20 cellular contexts compared by ENCODE assay signal in genomic region chr13:110024646-110024980, GRCh38.
DNase-seq lines count a peak whose midpoint lies in the region; ATAC-seq and TF ChIP-seq lines count a peak whose summit lies in the region.
"Had no signal": no experiment of that assay in that cellular context is flagged by ENCODE, and none has a peak within 500 bp of the region (broad histone marks: within the 10 kb centered on the region; RNA-seq: fewer than 3 reads in every experiment).

No MANE protein-coding gene starts in this region.

- H3K27me3 ChIP-seq in heart right ventricle (no peaks in the 10 kb centered on the region), esophagus muscularis mucosa (no peaks in the 10 kb centered on the region), vagina (no peaks in the 10 kb centered on the region), neuronal stem cell (ENCODE audit: control insufficient read depth in 3 of 3, insufficient read depth in 3 of 3, low read depth in 1 of 3, low read length in 3 of 3) (peaks cover 0 to 3% (median 0%) of the 10 kb centered on the region in 3 experiments)
- H3K27me3 ChIP-seq: brain microvascular endothelial cell had no signal

- no peak overlapping the region for H3K9ac ChIP-seq in neuronal stem cell (ENCODE audit: low read depth, low read length, poor library complexity)
- H3K9ac ChIP-seq: KMS-11 had no signal

- 0% methylated on average over 1 of the region's 1 CpG for WGBS in heart right ventricle, 2 donors
- 0% methylated on average over 1 of the region's 1 CpG for WGBS in esophagus muscularis mucosa
- WGBS in neuronal stem cell (ENCODE audit: extremely low coverage in 2 of 2, insufficient read length in 2 of 2, insufficient replicate concordance in 1 of 2), 2 donors, result no CpG with 5 or more reads among the region's 1 CpG

- intact Hi-C loops in heart right ventricle (cut with DNase I) (loop anchor here in 1 of 10 donors (1.0 kb wide), 1 partner anchor 23 kb away; no protein-coding TSS in a partner anchor), cardiac septum (cut with DNase I) (loop anchor here (5.0 to 10.0 kb wide), 3 partner anchors 83 to 237 kb away; partner anchors contain the start of gene IRS2), esophagus muscularis mucosa (cut with DNase I) (loop anchor here (5.0 kb wide), 1 partner anchor 73 kb away; no protein-coding TSS in a partner anchor), vagina (cut with DNase I) (no loop called here)

- H2BK5ac ChIP-seq in neuronal stem cell (ENCODE audit: low read length), result no peak overlapping the region

- no peak overlapping the region for H3K4ac ChIP-seq in neuronal stem cell (ENCODE audit: low read length)

- H3K4me3 Mint-ChIP-seq in osteocyte (ENCODE audit: unreplicated experiment), result no peak overlapping the region
- H3K4me3 Mint-ChIP-seq: activated CD8-positive, alpha-beta T cell treated with anti-CD3 and anti-CD28 coated beads for 36 hours; activated naive CD4-positive, alpha-beta T cell treated with anti-CD3 and anti-CD28 coated beads, Interleukin-2, amount 50 U/mL, for 24 hours; activated T-cell treated with anti-CD3 and anti-CD28 coated beads, Interleukin-2, amount 50 U/mL, for 24 hours; T-cell had no signal

- no peak overlapping the region for H2BK15ac ChIP-seq in neuronal stem cell (ENCODE audit: low read length)

- peaks cover 2% of the 10 kb centered on the region for H3K36me3 Mint-ChIP-seq in osteocyte (ENCODE audit: unreplicated experiment)
- H3K36me3 Mint-ChIP-seq: activated naive CD4-positive, alpha-beta T cell treated with anti-CD3 and anti-CD28 coated beads, Interleukin-2, amount 50 U/mL, for 24 hours; T-cell had no signal

- no peak overlapping the region for H2AFZ ChIP-seq in neuronal stem cell (ENCODE audit: low read length)

- H3K4me1 Mint-ChIP-seq in osteocyte (ENCODE audit: unreplicated experiment), result peaks cover 30% of the 10 kb centered on the region
- H3K4me1 Mint-ChIP-seq: activated naive CD4-positive, alpha-beta T cell treated with anti-CD3 and anti-CD28 coated beads, Interleukin-2, amount 50 U/mL, for 24 hours; T-cell had no signal

- H2BK120ac ChIP-seq in neuronal stem cell (ENCODE audit: low read depth, low read length), result no peak overlapping the region

- no peak overlapping the region for H2BK12ac ChIP-seq in neuronal stem cell (ENCODE audit: low read length)

- no peak for TF ChIP-seq POLR2A in esophagus muscularis mucosa (IDR thresholded peaks at IDR 0.05; ENCODE audit: low read depth)
- no peak for TF ChIP-seq POLR2A in vagina (IDR thresholded peaks at IDR 0.05)

- H3K79me1 ChIP-seq in neuronal stem cell (ENCODE audit: low read depth, low read length), result no peaks in the 10 kb centered on the region

- H2AK5ac ChIP-seq in neuronal stem cell (ENCODE audit: low read depth, low read length), result no peak overlapping the region

- H3K14ac ChIP-seq in neuronal stem cell (ENCODE audit: low read length), result no peak overlapping the region

- peaks cover 10% of the 10 kb centered on the region for H3K9me3 Mint-ChIP-seq in osteocyte (ENCODE audit: unreplicated experiment)
- H3K9me3 Mint-ChIP-seq: activated CD8-positive, alpha-beta T cell treated with anti-CD3 and anti-CD28 coated beads for 36 hours; activated naive CD4-positive, alpha-beta T cell treated with anti-CD3 and anti-CD28 coated beads, Interleukin-2, amount 50 U/mL, for 24 hours; activated T-cell treated with anti-CD3 and anti-CD28 coated beads, Interleukin-2, amount 50 U/mL, for 24 hours; T-cell had no signal

- no peak overlapping the region for H4K8ac ChIP-seq in neuronal stem cell (ENCODE audit: low read depth, low read length)

- peaks cover 0 to 16% (median 7%) of the 10 kb centered on the region in 9 donors for H3K4me1 ChIP-seq in heart right ventricle
- H3K4me1 ChIP-seq in esophagus muscularis mucosa, result peaks cover 17 to 24% (median 20%) of the 10 kb centered on the region in 4 donors
- H3K4me1 ChIP-seq in vagina, result peaks cover 4% of the 10 kb centered on the region
- peaks cover 0 to 3% of the 10 kb centered on the region in 2 donors for H3K4me1 ChIP-seq in neuronal stem cell (ENCODE audit: control insufficient read depth in 2 of 2, insufficient read depth in 1 of 2, low read depth in 1 of 2, low read length in 2 of 2)

- peak overlapping the region in 9 of 10 donors; percentile 46 to 87 (median 70) for H3K27ac ChIP-seq in heart right ventricle
- peak overlapping the region; percentile 81 to 87 (median 84) for H3K27ac ChIP-seq in esophagus muscularis mucosa (replicated peaks in 1 of 4)
- H3K27ac ChIP-seq in vagina, result peak overlapping the region; percentile 69
- H3K27ac ChIP-seq in neuronal stem cell (replicated peaks; ENCODE audit: low read length), result no peak overlapping the region
- H3K27ac ChIP-seq: brain microvascular endothelial cell, KMS-11 had no signal

- H3K4me2 ChIP-seq in neuronal stem cell (ENCODE audit: insufficient read depth, low read length, poor library complexity, severe bottlenecking), result no peak overlapping the region
- H3K4me2 ChIP-seq: KMS-11 had no signal

- H3K27me3 Mint-ChIP-seq in osteocyte (ENCODE audit: unreplicated experiment), result no peaks in the 10 kb centered on the region

- H3K23ac ChIP-seq in neuronal stem cell (ENCODE audit: low read depth, low read length, poor library complexity), result no peak overlapping the region

- no peak overlapping the region for H3K4me3 ChIP-seq in heart right ventricle
- no peak overlapping the region for H3K4me3 ChIP-seq in esophagus muscularis mucosa
- no peak overlapping the region for H3K4me3 ChIP-seq in vagina
- no peak overlapping the region for H3K4me3 ChIP-seq in neuronal stem cell (ENCODE audit: low read length in 2 of 2)
- H3K4me3 ChIP-seq: mucosa of descending colon had no signal

- H4K91ac ChIP-seq in neuronal stem cell (ENCODE audit: low read depth, low read length, poor library complexity), result no peak overlapping the region

- TF ChIP-seq CTCF in heart right ventricle (IDR thresholded peaks at IDR 0.05) (no peak), esophagus muscularis mucosa (IDR thresholded peaks at IDR 0.05) (no peak), osteocyte (IDR thresholded peaks at IDR 0.05) (no peak), vagina (IDR thresholded peaks at IDR 0.05) (no peak)

- H3K27ac Mint-ChIP-seq in osteocyte (ENCODE audit: unreplicated experiment), result peak overlapping the region; percentile 92
- H3K27ac Mint-ChIP-seq: activated CD8-positive, alpha-beta T cell treated with anti-CD3 and anti-CD28 coated beads for 36 hours; activated naive CD4-positive, alpha-beta T cell treated with anti-CD3 and anti-CD28 coated beads, Interleukin-2, amount 50 U/mL, for 24 hours; activated T-cell treated with anti-CD3 and anti-CD28 coated beads, Interleukin-2, amount 50 U/mL, for 24 hours; T-cell had no signal

- H3K18ac ChIP-seq in neuronal stem cell (ENCODE audit: low read length), result no peak overlapping the region

- DNase-seq in heart right ventricle (no peak), cardiac septum (ENCODE audit: low spot score) (no peak), esophagus muscularis mucosa (ENCODE audit: extremely low spot score) (no peak), osteocyte (ENCODE audit: extremely low spot score, unreplicated experiment) (no peak), vagina (ENCODE audit: extremely low spot score in 2 of 2) (no peak), GDM1 (lab: John Stamatoyannopoulos, UW) (no peak), neuronal stem cell (ENCODE audit: low spot score) (no peak)
- DNase-seq: activated CD8-positive, alpha-beta T cell treated with anti-CD3 and anti-CD28 coated beads for 36 hours; activated T-cell treated with anti-CD3 and anti-CD28 coated beads, Interleukin-2, amount 50 U/mL, for 24 hours; brain microvascular endothelial cell; effector CD4-positive, alpha-beta T cell; mucosa of descending colon; NCI-H1048; NCI-H2081 treated with DMSO at 0.1 percent for 48 hours; occipital lobe; stimulated activated CD4-positive, alpha-beta T cell treated with anti-CD3 and anti-CD28 coated beads, Interleukin-4, amount 100 ng/mL, for 24 hours; T-cell had no signal

- no peaks in the 10 kb centered on the region for H3K36me3 ChIP-seq in heart right ventricle
- no peaks in the 10 kb centered on the region for H3K36me3 ChIP-seq in esophagus muscularis mucosa
- H3K36me3 ChIP-seq in vagina, result no peaks in the 10 kb centered on the region
- no peaks in the 10 kb centered on the region for H3K36me3 ChIP-seq in neuronal stem cell (replicated peaks in 1 of 2; ENCODE audit: control insufficient read depth in 2 of 2, insufficient read depth in 2 of 2, low read length in 2 of 2)
- H3K36me3 ChIP-seq: brain microvascular endothelial cell had no signal

- no peaks in the 10 kb centered on the region for H3K9me3 ChIP-seq in heart right ventricle
- H3K9me3 ChIP-seq in esophagus muscularis mucosa, result no peaks in the 10 kb centered on the region
- no peaks in the 10 kb centered on the region for H3K9me3 ChIP-seq in vagina
- no peaks in the 10 kb centered on the region for H3K9me3 ChIP-seq in neuronal stem cell (replicated peaks in 1 of 2; ENCODE audit: control insufficient read depth in 2 of 2, insufficient read depth in 1 of 2, low read depth in 1 of 2, low read length in 2 of 2)
- H3K9me3 ChIP-seq: mucosa of descending colon had no signal

- ATAC-seq in heart right ventricle (no peak), GM19035 (IDR thresholded peaks at IDR 0.05; ENCODE audit: unreplicated experiment) (no peak)
- ATAC-seq: activated CD8-positive, alpha-beta T cell treated with anti-CD3 and anti-CD28 coated beads for 36 hours; mucosa of descending colon; T-cell had no signal

- no peak for TF ChIP-seq EP300 in esophagus muscularis mucosa (IDR thresholded peaks at IDR 0.05)
